ENCODE assay signal across 8 cellular contexts in genomic region chr16:981695-982151, GRCh38. TPM values are rescaled to one million over a fixed set of nuclear protein-coding genes. Genes with fewer than 3 reads are reported as not detected.
DNase-seq lines count a peak whose midpoint lies in the region; ATAC-seq and TF ChIP-seq lines count a peak whose summit lies in the region.

Gene SOX8, plus strand, starts transcription at chr16:981770. Its CDS starts 153 bp downstream, at chr16:981923.

- H3K27ac ChIP-seq in iPS-18a (ENCODE audit: low read length) = no peak within 1 kb of the TSS
- H3K27ac ChIP-seq in spleen = no peak within 1 kb of the TSS

- peaks cover 9% of the 10 kb centered on the region for H3K27me3 Mint-ChIP-seq in activated T-helper 1 cell treated with anti-CD3 and anti-CD28 coated beads, Interleukin-12 subunit alpha, Interleukin-12 subunit beta, Interleukin-2, Interleukin-4 antibody, amounts not matched to agents 30 ng/mL and 10 ng/mL and 1 ng/mL, durations not matched to agents 14 hours and 24 hours and 36 hours (ENCODE audit: insufficient read depth)

- H3K4me1 ChIP-seq in iPS-18a (ENCODE audit: control insufficient read depth, low read depth, low read length) = no peaks in the 10 kb centered on the region
- peaks cover 14 to 55% (median 37%) of the 10 kb centered on the region in 6 donors for H3K4me1 ChIP-seq in spleen

- H3K4me1 Mint-ChIP-seq in activated T-helper 1 cell treated with anti-CD3 and anti-CD28 coated beads, Interleukin-12 subunit alpha, Interleukin-12 subunit beta, Interleukin-2, Interleukin-4 antibody, amounts not matched to agents 30 ng/mL and 10 ng/mL and 1 ng/mL, durations not matched to agents 14 hours and 24 hours and 36 hours (ENCODE audit: low read depth) = no peaks in the 10 kb centered on the region

- H3K9me3 ChIP-seq in iPS-18a (ENCODE audit: control insufficient read depth, low read depth, low read length) (no peaks in the 10 kb centered on the region), spleen (no peaks in the 10 kb centered on the region)

- H3K9me3 Mint-ChIP-seq in activated T-helper 1 cell treated with anti-CD3 and anti-CD28 coated beads, Interleukin-12 subunit alpha, Interleukin-12 subunit beta, Interleukin-2, Interleukin-4 antibody, amounts not matched to agents 30 ng/mL and 10 ng/mL and 1 ng/mL, durations not matched to agents 14 hours and 24 hours and 36 hours = no peaks in the 10 kb centered on the region

- no peak for TF ChIP-seq POLR2A in spleen (IDR thresholded peaks at IDR 0.05)

- H3K27ac Mint-ChIP-seq in activated T-helper 1 cell treated with anti-CD3 and anti-CD28 coated beads, Interleukin-12 subunit alpha, Interleukin-12 subunit beta, Interleukin-2, Interleukin-4 antibody, amounts not matched to agents 30 ng/mL and 10 ng/mL and 1 ng/mL, durations not matched to agents 14 hours and 24 hours and 36 hours = no peak within 1 kb of the TSS

- H3K4me3 Mint-ChIP-seq in activated T-helper 1 cell treated with anti-CD3 and anti-CD28 coated beads, Interleukin-12 subunit alpha, Interleukin-12 subunit beta, Interleukin-2, Interleukin-4 antibody, amounts not matched to agents 30 ng/mL and 10 ng/mL and 1 ng/mL, durations not matched to agents 14 hours and 24 hours and 36 hours = peak within 1 kb of the TSS; percentile 75

- peak in 2 of 3 experiments; percentile 52 to 59 for DNase-seq in NCI-H1417 (lab: John Stamatoyannopoulos, UW)
- DNase-seq in NCI-H1417 treated with DMSO at 0.1 percent for 48 hours (lab: John Stamatoyannopoulos, UW) = no peak
- DNase-seq in activated T-helper 1 cell treated with anti-CD3 and anti-CD28 coated beads, Interleukin-12 subunit alpha, Interleukin-12 subunit beta, Interleukin-2, Interleukin-4 antibody, amounts not matched to agents 30 ng/mL and 10 ng/mL and 1 ng/mL, durations not matched to agents 14 hours and 24 hours and 36 hours (ENCODE audit: low spot score) = no peak
- DNase-seq in spleen = no peak
- DNase-seq in globus pallidus (ENCODE audit: low spot score) = no peak
- DNase-seq in posterior cingulate gyrus = no peak

- no peak within 1 kb of the TSS for H3K9ac ChIP-seq in iPS-18a (ENCODE audit: low read length)

- no peaks in the 10 kb centered on the region for H3K36me3 Mint-ChIP-seq in activated T-helper 1 cell treated with anti-CD3 and anti-CD28 coated beads, Interleukin-12 subunit alpha, Interleukin-12 subunit beta, Interleukin-2, Interleukin-4 antibody, amounts not matched to agents 30 ng/mL and 10 ng/mL and 1 ng/mL, durations not matched to agents 14 hours and 24 hours and 36 hours (ENCODE audit: low read depth)

- no peak for TF ChIP-seq CTCF in spleen (IDR thresholded peaks at IDR 0.05 in 8 of 11, conservative IDR thresholded peaks at IDR 0.05 in 3 of 11)

- H3K27me3 ChIP-seq in iPS-18a (ENCODE audit: control insufficient read depth, insufficient read depth, low read length) = peaks cover 57% of the 10 kb centered on the region
- H3K27me3 ChIP-seq in spleen (replicated peaks in 1 of 7) = peaks cover 0 to 66% (median 29%) of the 10 kb centered on the region in 7 donors

- intact Hi-C loops in activated T-helper 1 cell treated with anti-CD3 and anti-CD28 coated beads, Interleukin-12 subunit alpha, Interleukin-12 subunit beta, Interleukin-2, Interleukin-4 antibody, amounts not matched to agents 30 ng/mL and 10 ng/mL and 1 ng/mL, durations not matched to agents 14 hours and 24 hours and 36 hours (cut with micrococcal nuclease) = loop anchor here (1.0 kb wide), 1 partner anchor 10 kb away; no protein-coding TSS in a partner anchor
- intact Hi-C loops in spleen (cut with DNase I; ENCODE audit: low total_unique reads) = no loop called here
- intact Hi-C loops in posterior cingulate gyrus (cut with DNase I) = loop anchor here (5.0 kb wide), 1 partner anchor 169 kb away; no protein-coding TSS in a partner anchor

- 0 to 2% (median 1%) methylated on average over 13 to 80 of the region's 80 CpGs for WGBS in spleen, 5 donors

- H3K4me3 ChIP-seq in iPS-18a (ENCODE audit: low read length) (peak within 1 kb of the TSS; percentile 53), spleen (peak within 1 kb of the TSS; percentile 20 to 76 (median 53))

- H3K36me3 ChIP-seq in iPS-18a (ENCODE audit: control insufficient read depth, low read depth, low read length) = no peaks in the 10 kb centered on the region
- no peaks in the 10 kb centered on the region for H3K36me3 ChIP-seq in spleen

- no peak for ATAC-seq in HG03196 (IDR thresholded peaks at IDR 0.05; ENCODE audit: unreplicated experiment)

RNA-seq across cellular contexts. Expression of gene SOX8, which starts in this region (rescaled TPM):
- 0.47 and 0.61 TPM in 2 replicates for total RNA-seq in activated T-helper 1 cell treated with anti-CD3 and anti-CD28 coated beads, Interleukin-12 subunit alpha, Interleukin-12 subunit beta, Interleukin-2, Interleukin-4 antibody, amounts not matched to agents 30 ng/mL and 10 ng/mL and 1 ng/mL, durations not matched to agents 14 hours and 24 hours and 36 hours
- 1 to 10 TPM in 6 of 7 donors, under 1 TPM in 1; 0.60 to 2.7 (median 1.6) TPM for total RNA-seq in spleen
- 1 to 10 TPM; 2.5 to 3.7 (median 2.7) TPM for polyA plus RNA-seq in spleen

Comparison
In these comparisons a context has a peak if more than half of its experiments do, and no peak if none do; other contexts are left out.
1. DNase-seq: peak in NCI-H1417 (2 of 3); none in NCI-H1417 treated with DMSO at 0.1 percent for 48 hours (single experiment), activated T-helper 1 cell treated with anti-CD3 and anti-CD28 coated beads, Interleukin-12 subunit alpha, Interleukin-12 subunit beta, Interleukin-2, Interleukin-4 antibody, amounts not matched to agents 30 ng/mL and 10 ng/mL and 1 ng/mL, durations not matched to agents 14 hours and 24 hours and 36 hours (single experiment), spleen (single experiment), globus pallidus (single experiment) and posterior cingulate gyrus (0 of 10).